ENCODE assay signal across 9 cellular contexts in genomic region chr19:19626516-19627441, GRCh38. TPM values are rescaled to one million over a fixed set of nuclear protein-coding genes. Genes with fewer than 3 reads are reported as not detected.
DNase-seq lines count a peak whose midpoint lies in the region; ATAC-seq, FAIRE-seq and TF ChIP-seq lines count a peak whose summit lies in the region.
"Had no signal": no experiment of that assay in that cellular context is flagged by ENCODE, and none has a peak within 500 bp of the region (broad histone marks: within the 10 kb centered on the region; RNA-seq: fewer than 3 reads in every experiment).

No MANE protein-coding gene starts in this region.

- no peaks in the 10 kb centered on the region for H3K9me1 ChIP-seq in K562 (ENCODE audit: control insufficient read depth, insufficient read depth, low read length)

- no peak overlapping the region for H2AFZ ChIP-seq in K562 (ENCODE audit: low read depth, low read length)

- POLR2A ChIA-PET in HEK293 (lab: Yijun Ruan, JAX) (interaction anchor here (0.7 kb wide), 1 partner anchor 105 kb away, joined by 3 read pairs; no protein-coding TSS in a partner anchor), K562 (lab: Yijun Ruan, JAX) (no interaction called here)

- DNase-seq in AG08396 (ENCODE audit: low spot score) (peak; percentile 5), K562 (ENCODE audit: extremely low read depth in 1 of 4, low spot score in 3 of 4) (no peak), mesothelial cell of epicardium (ENCODE audit: low spot score in 2 of 2, unreplicated experiment in 2 of 2) (no peak), H4 (ENCODE audit: low spot score) (no peak), SIG-M5 treated with dmso at 0.1 percent for 504 hours (lab: John Stamatoyannopoulos, UW; ENCODE audit: unreplicated experiment) (no peak)

- no peaks in the 10 kb centered on the region for H3K27me3 Mint-ChIP-seq in mesothelial cell of epicardium (ENCODE audit: low read depth)

- TF ChIP-seq RAD21 in K562 (CRISPR knock-in tag; conservative IDR thresholded peaks at IDR 0.05 in 1 of 2, IDR thresholded peaks at IDR 0.05 in 1 of 2): no peak

- ATAC-seq in K562 (no peak), HG02885 (IDR thresholded peaks at IDR 0.05; ENCODE audit: poor library complexity, unreplicated experiment) (no peak), HG03025 (IDR thresholded peaks at IDR 0.05; ENCODE audit: low FRiP score, unreplicated experiment) (no peak)

- no peaks in the 10 kb centered on the region for H3K9me3 Mint-ChIP-seq in mesothelial cell of epicardium

- H3K4me3 ChIP-seq in HEK293 (ENCODE audit: low read depth, low read length) (no peak overlapping the region), K562 (no peak overlapping the region)

- no peaks in the 10 kb centered on the region for H3K9me3 ChIP-seq in HEK293 (ENCODE audit: control insufficient read depth, insufficient read depth, low read depth, low read length)
- no peaks in the 10 kb centered on the region for H3K9me3 ChIP-seq in K562 (replicated peaks; ENCODE audit: control insufficient read depth, insufficient read depth, low read depth, low read length)

- TF ChIP-seq CTCF in HEK293 (tag by site-specific recombination; IDR thresholded peaks at IDR 0.05) (no peak), K562 (IDR thresholded peaks at IDR 0.05 in 2 of 3, conservative IDR thresholded peaks at IDR 0.05 in 1 of 3; ENCODE audit: insufficient read depth in 2 of 3, low read depth in 1 of 3, low read length in 3 of 3) (no peak), mesothelial cell of epicardium (IDR thresholded peaks at IDR 0.05; ENCODE audit: unreplicated experiment) (no peak)

- H3K4me1 ChIP-seq in HEK293 (ENCODE audit: control insufficient read depth, insufficient read depth, low read length) (no peaks in the 10 kb centered on the region), K562 (replicated peaks in 1 of 2; ENCODE audit: control insufficient read depth in 2 of 2, insufficient read depth in 2 of 2, low read length in 2 of 2) (peaks cover 2 to 24% of the 10 kb centered on the region in 2 experiments; a peak in 4 of 5 replicates)

- H3K4me2 ChIP-seq in K562 (ENCODE audit: insufficient read depth, low read length): no peak overlapping the region

- WGBS in K562 (ENCODE audit: insufficient coverage, low coverage, missing lambda C conversion rate): 83% methylated on average over 46 of the region's 48 CpGs

- intact Hi-C loops in K562 (cut with micrococcal nuclease): no loop called here

- H3K27ac ChIP-seq in HEK293 (ENCODE audit: extremely low read depth, low read depth, low read length) (no peak overlapping the region), K562 (ENCODE audit: extremely low read depth, low read depth, low read length) (no peak overlapping the region)

- H3K27ac Mint-ChIP-seq in mesothelial cell of epicardium: peak overlapping the region; percentile 92

- in situ Hi-C loops in K562 (cut with MboI): loop anchor here (25.0 kb wide), 1 partner anchor 89 kb away; the partner anchor contains the start of genes CILP2 and YJEFN3

- H3K36me3 ChIP-seq in HEK293 (ENCODE audit: control insufficient read depth in 2 of 2, insufficient read depth in 1 of 2, low read length in 2 of 2) (peaks cover 0 to 5% of the 10 kb centered on the region in 2 experiments; a peak in 2 of 3 replicates), K562 (ENCODE audit: control insufficient read depth, insufficient read depth, low read length) (peaks cover 8% of the 10 kb centered on the region; the same call in 2 of the 3 replicates)

- H3K4me3 Mint-ChIP-seq in mesothelial cell of epicardium: peak overlapping the region; percentile 88

- H3K27me3 ChIP-seq in K562 (ENCODE audit: control insufficient read depth in 2 of 2, insufficient read depth in 2 of 2, low read length in 2 of 2): no peaks in the 10 kb centered on the region; a peak in 1 of 5 replicates

- no peaks in the 10 kb centered on the region for H3K79me2 ChIP-seq in K562 (ENCODE audit: control insufficient read depth, insufficient read depth, low read length)

- CTCF ChIA-PET in HEK293 (lab: Yijun Ruan, JAX) (interaction anchor here (0.7 kb wide), 1 partner anchor 15 kb away, joined by 3 read pairs; no protein-coding TSS in a partner anchor), K562 (lab: Yijun Ruan, JAX; ENCODE audit: low intra/inter-chr PET ratio) (no interaction called here)

- H3K4me1 Mint-ChIP-seq in mesothelial cell of epicardium: peaks cover 19% of the 10 kb centered on the region

- FAIRE-seq in K562 (lab: Jason Lieb, UNC): no peak
- FAIRE-seq: endothelial cell of umbilical vein had no signal

- H3K36me3 Mint-ChIP-seq in mesothelial cell of epicardium: peaks cover 12% of the 10 kb centered on the region

- H4K20me1 ChIP-seq in K562 (replicated peaks; ENCODE audit: control insufficient read depth, insufficient read depth, low read length): no peaks in the 10 kb centered on the region

- H3K9ac ChIP-seq in K562 (ENCODE audit: insufficient read depth in 1 of 2, low read depth in 2 of 2, low read length in 2 of 2): peak overlapping the region in 1 of 2 experiments; percentile 35; a peak in 1 of 4 replicates

- no peak for TF ChIP-seq POLR2A in K562 (conservative IDR thresholded peaks at IDR 0.05)

- BruUV-seq in K562 (replicated peaks; lab: Mats Ljungman, UMichigan): no TSS peak

- no peak for TF ChIP-seq EP300 in K562 (IDR thresholded peaks at IDR 0.05; ENCODE audit: low read length)

RNA-seq across cellular contexts. Expression of gene LPAR2, which starts 1.2 kb away (rescaled TPM):
- 44.7 and 88.0 TPM in 2 replicates for total RNA-seq in K562 (2011; cell fraction: chromatin; rRNA removed; ENCODE audit: low replicate concordance)
- total RNA-seq in K562 (2011; cell fraction: nucleolus; rRNA removed): 27.1 and 27.2 TPM in 2 replicates
- total RNA-seq in K562 (2011; cell fraction: nucleoplasm; rRNA removed): 34.0 and 49.1 TPM in 2 replicates
- total RNA-seq in K562 (2014; rRNA removed): 2.3 and 3.3 TPM in 2 replicates
- total RNA-seq in K562 (2014; rRNA removed; fragmentation: Illumina TruSeq; extraction: Trizol): 1.8 and 1.9 TPM in 2 replicates
- total RNA-seq in K562 (2015; rRNA removed; fragmentation: Illumina TruSeq; extraction: Trizol): 4.0 and 4.4 TPM in 2 replicates
- 7.0 and 10.3 TPM in 2 replicates for total RNA-seq in K562 (2021)
- polyA plus RNA-seq in K562 (2011; rRNA removed): 4.4 and 9.4 TPM in 2 replicates
- polyA plus RNA-seq in K562 (2011; cell fraction: cytosol; rRNA removed): 7.7 and 7.9 TPM in 2 replicates
- 76.8 and 108 TPM in 2 replicates for polyA plus RNA-seq in K562 (2011; cell fraction: nucleus; rRNA removed)
- polyA plus RNA-seq in K562 (2012): 9.5 and 18.9 TPM in 2 replicates
- 6.5 and 7.8 TPM in 2 replicates for polyA plus RNA-seq in K562 (2014; fragmentation: Illumina TruSeq; extraction: Trizol)
- polyA plus RNA-seq in K562 (2014; fragmentation: Nextera tagmentation; extraction: Ambion mirVana): under 1 TPM; 0.63 TPM
- polyA plus RNA-seq in K562 (2014; rRNA removed): 8.1 and 13.8 TPM in 2 replicates
- polyA minus RNA-seq in K562 (2011; rRNA and poly(A)+ RNA removed): 2.7 and 3.6 TPM in 2 replicates
- polyA minus RNA-seq in K562 (2011; cell fraction: cytosol; rRNA and poly(A)+ RNA removed): 1.6 and 2.5 TPM in 2 replicates
- 6.6 and 7.2 TPM in 2 replicates for polyA minus RNA-seq in K562 (2011; cell fraction: nucleus; rRNA and poly(A)+ RNA removed)
- 84.2 to 93.4 TPM (median 87.1 TPM) in 3 replicates for total RNA-seq in mesothelial cell of epicardium
- 0.16 and 0.72 TPM in 2 replicates for total RNA-seq in H4 (2014; rRNA removed; shearing (Covaris generic))

RNA-seq across cellular contexts. Expression of gene PBX4, which starts 8.3 kb away (rescaled TPM):
- total RNA-seq in K562 (2011; cell fraction: chromatin; rRNA removed; ENCODE audit: low replicate concordance): 4.4 and 8.4 TPM in 2 replicates
- total RNA-seq in K562 (2011; cell fraction: nucleolus; rRNA removed): 4.8 and 5.3 TPM in 2 replicates
- 3.2 and 4.2 TPM in 2 replicates for total RNA-seq in K562 (2011; cell fraction: nucleoplasm; rRNA removed)
- total RNA-seq in K562 (2014; rRNA removed) (1.2 and 2.2 TPM in 2 replicates), K562 (2014; rRNA removed; fragmentation: Illumina TruSeq; extraction: Trizol) (0.73 and 0.86 TPM in 2 replicates), K562 (2015; rRNA removed; fragmentation: Illumina TruSeq; extraction: Trizol) (2.0 and 2.1 TPM in 2 replicates), K562 (2021) (2.0 and 2.1 TPM in 2 replicates), mesothelial cell of epicardium (11.3 to 12.8 TPM (median 12.2 TPM) in 3 replicates)
- polyA plus RNA-seq in K562 (2011; rRNA removed) (2.7 and 3.1 TPM in 2 replicates), K562 (2014; fragmentation: Illumina TruSeq; extraction: Trizol) (0.92 and 2.5 TPM in 2 replicates), K562 (2014; fragmentation: Nextera tagmentation; extraction: Ambion mirVana) (under 1 TPM in 1 of 2 experiments, not detected in 1; 0.11 TPM), K562 (2014; rRNA removed) (3.8 and 5.9 TPM in 2 replicates)
- polyA plus RNA-seq in K562 (2011; cell fraction: cytosol; rRNA removed): 2.3 and 3.1 TPM in 2 replicates
- polyA plus RNA-seq in K562 (2011; cell fraction: nucleus; rRNA removed): 5.2 and 12.2 TPM in 2 replicates
- polyA plus RNA-seq in K562 (2012): 2.0 and 4.6 TPM in 2 replicates
- 0.98 and 1.0 TPM in 2 replicates for polyA minus RNA-seq in K562 (2011; rRNA and poly(A)+ RNA removed)
- polyA minus RNA-seq in K562 (2011; cell fraction: cytosol; rRNA and poly(A)+ RNA removed): 1.8 TPM in 1 of 2 replicates, not detected in the other
- polyA minus RNA-seq in K562 (2011; cell fraction: nucleus; rRNA and poly(A)+ RNA removed): 3.2 and 3.4 TPM in 2 replicates
- total RNA-seq in H4 (2014; rRNA removed; shearing (Covaris generic)): 0.10 TPM in 1 of 2 replicates, not detected in the other
- total RNA-seq: endothelial cell of umbilical vein had no signal
- polyA plus RNA-seq: endothelial cell of umbilical vein had no signal

RNA-seq across cellular contexts. Expression of gene GMIP, which starts 16.7 kb away (rescaled TPM):
- total RNA-seq in K562 (2011; cell fraction: chromatin; rRNA removed; ENCODE audit: low replicate concordance): 36.6 and 78.6 TPM in 2 replicates
- 26.7 and 27.8 TPM in 2 replicates for total RNA-seq in K562 (2011; cell fraction: nucleolus; rRNA removed)
- 17.3 and 24.6 TPM in 2 replicates for total RNA-seq in K562 (2011; cell fraction: nucleoplasm; rRNA removed)
- total RNA-seq in K562 (2014; rRNA removed) (9.9 and 12.6 TPM in 2 replicates), K562 (2014; rRNA removed; fragmentation: Illumina TruSeq; extraction: Trizol) (2.2 and 3.9 TPM in 2 replicates), K562 (2015; rRNA removed; fragmentation: Illumina TruSeq; extraction: Trizol) (3.2 and 3.3 TPM in 2 replicates), K562 (2021) (13.5 and 15.8 TPM in 2 replicates), mesothelial cell of epicardium (25.0 to 27.1 TPM (median 25.1 TPM) in 3 replicates)
- polyA plus RNA-seq in K562 (2011; rRNA removed) (2.9 and 5.1 TPM in 2 replicates), K562 (2014; fragmentation: Illumina TruSeq; extraction: Trizol) (5.4 and 6.3 TPM in 2 replicates), K562 (2014; fragmentation: Nextera tagmentation; extraction: Ambion mirVana) (under 1 TPM; 0.14 to 0.38 TPM), K562 (2014; rRNA removed) (6.8 and 12.5 TPM in 2 replicates)
- polyA plus RNA-seq in K562 (2011; cell fraction: cytosol; rRNA removed): 2.3 and 3.5 TPM in 2 replicates
- 27.3 and 36.6 TPM in 2 replicates for polyA plus RNA-seq in K562 (2011; cell fraction: nucleus; rRNA removed)
- polyA plus RNA-seq in K562 (2012): 8.7 and 16.6 TPM in 2 replicates
- polyA minus RNA-seq in K562 (2011; rRNA and poly(A)+ RNA removed): 5.1 and 5.4 TPM in 2 replicates
- polyA minus RNA-seq in K562 (2011; cell fraction: cytosol; rRNA and poly(A)+ RNA removed): 3.7 and 6.4 TPM in 2 replicates
- 6.6 and 8.1 TPM in 2 replicates for polyA minus RNA-seq in K562 (2011; cell fraction: nucleus; rRNA and poly(A)+ RNA removed)
- 4.0 and 4.4 TPM in 2 replicates for total RNA-seq in H4 (2014; rRNA removed; shearing (Covaris generic))

RNA-seq across cellular contexts. Expression of gene ATP13A1, which starts 36.7 kb away (rescaled TPM):
- total RNA-seq in K562 (2011; cell fraction: chromatin; rRNA removed; ENCODE audit: low replicate concordance): 206 and 610 TPM in 2 replicates
- 371 and 377 TPM in 2 replicates for total RNA-seq in K562 (2011; cell fraction: nucleolus; rRNA removed)
- 207 and 218 TPM in 2 replicates for total RNA-seq in K562 (2011; cell fraction: nucleoplasm; rRNA removed)
- total RNA-seq in K562 (2014; rRNA removed) (32.5 and 41.6 TPM in 2 replicates), K562 (2014; rRNA removed; fragmentation: Illumina TruSeq; extraction: Trizol) (20.1 and 21.6 TPM in 2 replicates), K562 (2015; rRNA removed; fragmentation: Illumina TruSeq; extraction: Trizol) (19.6 and 21.8 TPM in 2 replicates), K562 (2021) (68.0 and 83.8 TPM in 2 replicates), mesothelial cell of epicardium (83.8 to 88.3 TPM (median 87.3 TPM) in 3 replicates)
- polyA plus RNA-seq in K562 (2011; rRNA removed) (23.1 and 45.6 TPM in 2 replicates), K562 (2014; fragmentation: Illumina TruSeq; extraction: Trizol) (27.9 and 46.9 TPM in 2 replicates), K562 (2014; fragmentation: Nextera tagmentation; extraction: Ambion mirVana) (1 to 10 TPM in 1 of 2 experiments, under 1 TPM in 1; 0.90 to 1.8 TPM), K562 (2014; rRNA removed) (49.2 and 58.9 TPM in 2 replicates)
- 27.8 and 39.0 TPM in 2 replicates for polyA plus RNA-seq in K562 (2011; cell fraction: cytosol; rRNA removed)
- 418 and 536 TPM in 2 replicates for polyA plus RNA-seq in K562 (2011; cell fraction: nucleus; rRNA removed)
- 43.7 and 80.1 TPM in 2 replicates for polyA plus RNA-seq in K562 (2012)
- 35.7 and 39.3 TPM in 2 replicates for polyA minus RNA-seq in K562 (2011; rRNA and poly(A)+ RNA removed)
- polyA minus RNA-seq in K562 (2011; cell fraction: cytosol; rRNA and poly(A)+ RNA removed): 32.4 and 39.3 TPM in 2 replicates
- polyA minus RNA-seq in K562 (2011; cell fraction: nucleus; rRNA and poly(A)+ RNA removed): 107 and 134 TPM in 2 replicates
- 39.6 and 49.4 TPM in 2 replicates for total RNA-seq in H4 (2014; rRNA removed; shearing (Covaris generic))

RNA-seq across cellular contexts. Expression of gene ZNF101, which starts 41.9 kb away (rescaled TPM):
- 25.4 and 44.7 TPM in 2 replicates for total RNA-seq in K562 (2011; cell fraction: chromatin; rRNA removed; ENCODE audit: low replicate concordance)
- 19.6 and 22.2 TPM in 2 replicates for total RNA-seq in K562 (2011; cell fraction: nucleolus; rRNA removed)
- total RNA-seq in K562 (2011; cell fraction: nucleoplasm; rRNA removed): 33.1 and 41.5 TPM in 2 replicates
- total RNA-seq in K562 (2014; rRNA removed) (9.5 and 10.6 TPM in 2 replicates), K562 (2014; rRNA removed; fragmentation: Illumina TruSeq; extraction: Trizol) (19.3 and 19.8 TPM in 2 replicates), K562 (2015; rRNA removed; fragmentation: Illumina TruSeq; extraction: Trizol) (14.6 and 14.7 TPM in 2 replicates), K562 (2021) (13.1 and 17.5 TPM in 2 replicates), mesothelial cell of epicardium (8.0 to 8.3 TPM (median 8.3 TPM) in 3 replicates)
- polyA plus RNA-seq in K562 (2011; rRNA removed) (14.9 and 20.3 TPM in 2 replicates), K562 (2014; fragmentation: Illumina TruSeq; extraction: Trizol) (10.6 and 11.1 TPM in 2 replicates), K562 (2014; fragmentation: Nextera tagmentation; extraction: Ambion mirVana) (10 to 100 TPM in 1 of 2 experiments, 1 to 10 TPM in 1; 9.6 to 11.8 TPM), K562 (2014; rRNA removed) (8.6 and 12.4 TPM in 2 replicates)
- 4.6 and 7.6 TPM in 2 replicates for polyA plus RNA-seq in K562 (2011; cell fraction: cytosol; rRNA removed)
- 6.4 and 7.7 TPM in 2 replicates for polyA plus RNA-seq in K562 (2011; cell fraction: nucleus; rRNA removed)
- 7.0 and 7.5 TPM in 2 replicates for polyA plus RNA-seq in K562 (2012)
- 28.3 and 34.7 TPM in 2 replicates for polyA minus RNA-seq in K562 (2011; rRNA and poly(A)+ RNA removed)
- polyA minus RNA-seq in K562 (2011; cell fraction: cytosol; rRNA and poly(A)+ RNA removed): 7.5 and 7.6 TPM in 2 replicates
- 4.4 and 9.1 TPM in 2 replicates for polyA minus RNA-seq in K562 (2011; cell fraction: nucleus; rRNA and poly(A)+ RNA removed)
- total RNA-seq in H4 (2014; rRNA removed; shearing (Covaris generic)): 10.3 and 14.4 TPM in 2 replicates
